In the genomic region with DNA sequence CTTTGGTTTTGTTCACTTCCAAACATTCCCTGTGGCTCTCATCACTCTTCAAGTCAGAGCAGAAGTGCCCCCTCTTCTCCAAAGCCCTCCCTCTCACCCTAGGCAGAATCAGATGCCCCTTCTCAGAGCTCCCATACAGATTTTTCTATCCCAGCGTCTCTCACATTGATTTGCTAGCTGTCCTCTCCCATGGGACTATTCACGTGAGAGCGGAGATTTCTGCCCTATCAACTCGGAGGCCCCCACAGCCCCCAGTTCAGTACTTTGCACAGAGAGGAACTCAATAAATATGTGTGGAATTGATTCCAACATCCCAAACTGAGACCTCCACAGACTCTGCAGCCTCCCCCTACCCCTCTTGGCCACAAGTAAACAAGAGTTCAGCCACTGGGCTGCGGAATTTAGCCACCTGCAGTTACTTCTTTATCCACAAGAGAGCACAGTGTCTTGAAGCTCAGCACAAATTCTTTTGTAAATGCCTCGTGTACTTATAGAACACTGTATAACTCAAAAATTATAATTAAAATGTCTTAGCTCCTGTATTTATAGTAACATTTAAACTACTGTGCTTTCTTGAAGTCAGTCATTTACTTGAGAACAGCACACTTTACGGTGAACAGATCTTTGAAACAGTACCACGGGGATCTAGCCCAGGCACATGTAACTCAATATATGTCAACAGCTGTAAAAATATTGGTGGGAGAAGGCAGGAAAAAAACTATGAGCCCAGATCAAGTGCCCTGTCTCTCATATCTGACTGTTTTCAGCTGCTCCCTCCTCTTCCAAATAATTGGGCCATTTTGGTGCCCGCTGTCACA, we compare ENCODE assay signal across 8 cellular contexts.
DNase-seq lines count a peak whose midpoint lies in the region; ATAC-seq and TF ChIP-seq lines count a peak whose summit lies in the region.

No MANE protein-coding gene starts in this region.

- POLR2A ChIA-PET in AG04449 (lab: Yijun Ruan, JAX), result no interaction called here
- POLR2A ChIA-PET in IMR-90 (lab: Charles Lee; ENCODE audit: unreplicated experiment), result no interaction called here

- H3K14ac ChIP-seq in IMR-90 (replicated peaks; ENCODE audit: low read depth, low read length), result no peak overlapping the region

- no TSS peak for BruUV-seq in IMR-90 (replicated peaks; lab: Mats Ljungman, UMichigan)

- in situ Hi-C loops in IMR-90 (cut with MboI; ENCODE audit: low sequenced_read_pairs), result no loop called here

- no peaks in the 10 kb centered on the region for H3F3A ChIP-seq in SU-DHL-6 (ENCODE audit: insufficient read depth)

- TF ChIP-seq POLR2A in IMR-90 (IDR thresholded peaks at IDR 0.05; ENCODE audit: low read depth, low read length), result no peak

- TF ChIP-seq CTCF in AG04449 (IDR thresholded peaks at IDR 0.05; ENCODE audit: insufficient read depth, low read length, missing control alignments), result peak; percentile 47
- TF ChIP-seq CTCF in IMR-90 (conservative IDR thresholded peaks at IDR 0.05; ENCODE audit: low read depth, low read length), result peak; percentile 34
- peak; percentile 58 for TF ChIP-seq CTCF in SU-DHL-6 (IDR thresholded peaks at IDR 0.05; ENCODE audit: insufficient read depth, low read length, poor library complexity, severe bottlenecking)

- no peaks in the 10 kb centered on the region for H3K9me2 ChIP-seq in SU-DHL-6 (replicated peaks; ENCODE audit: insufficient read depth, low read length)

- H3K36me3 Mint-ChIP-seq in natural killer cell treated with Interleukin-12 subunit alpha and Interleukin-12 subunit beta and Interleukin-15 and Interleukin-18, amount 100 ng/mL, for 72 hours, result no peaks in the 10 kb centered on the region

- H2AK5ac ChIP-seq in IMR-90 (ENCODE audit: low read depth, low read length), result no peak overlapping the region

- H2BK20ac ChIP-seq in IMR-90 (ENCODE audit: low read depth, low read length), result no peak overlapping the region

- DNase-seq in AG04449 (ENCODE audit: low read depth, low spot score) (peak; percentile 3), IMR-90 (peak; percentile 35), islet precursor cell (peak; percentile 71)
- no peak for DNase-seq in activated effector memory CD4-positive, alpha-beta T cell treated with Interleukin-2 at 50 U/mL for 16 hours
- DNase-seq in natural killer cell treated with Interleukin-12 subunit alpha and Interleukin-12 subunit beta and Interleukin-15 and Interleukin-18, amount 100 ng/mL, for 72 hours (ENCODE audit: low spot score), result no peak
- DNase-seq in activated CD4-positive, alpha-beta T cell treated with anti-CD3 and anti-CD28 coated beads, Interleukin-2, amount 50 U/mL, for 48 hours, result no peak
- no peak for DNase-seq in activated CD4-positive, alpha-beta T cell treated with anti-CD3 and anti-CD28 coated beads, Interleukin-2, amount 50 U/mL, for 4 hours

- H3K4me2 ChIP-seq in IMR-90 (ENCODE audit: low read depth, low read length), result no peak overlapping the region
- H3K4me2 ChIP-seq in SU-DHL-6 (ENCODE audit: low read depth, low read length, poor library complexity, severe bottlenecking), result no peak overlapping the region

- no peaks in the 10 kb centered on the region for H3K79me1 ChIP-seq in IMR-90 (ENCODE audit: low read depth in 1 of 2, low read length in 2 of 2)

- no peak overlapping the region for H2BK120ac ChIP-seq in IMR-90 (ENCODE audit: low read depth, low read length)

- H3K9ac ChIP-seq in IMR-90 (ENCODE audit: low read depth, low read length) (no peak overlapping the region), SU-DHL-6 (ENCODE audit: low read length) (no peak overlapping the region)

- H3K36me3 ChIP-seq in IMR-90 (ENCODE audit: control insufficient read depth, insufficient read depth, low read length) (no peaks in the 10 kb centered on the region), SU-DHL-6 (ENCODE audit: low read length) (no peaks in the 10 kb centered on the region)

- intact Hi-C loops in IMR-90 (cut with micrococcal nuclease), result loop anchor here (1.0 to 2.0 kb wide), 3 partner anchors 37 to 300 kb away; a partner anchor contains a TSS

- no peak overlapping the region for H3K56ac ChIP-seq in IMR-90 (ENCODE audit: extremely low read depth, insufficient read depth, low read length)

- H3K27ac Mint-ChIP-seq in natural killer cell treated with Interleukin-12 subunit alpha and Interleukin-12 subunit beta and Interleukin-15 and Interleukin-18, amount 100 ng/mL, for 72 hours, result no peak overlapping the region

- no peak overlapping the region for H4K8ac ChIP-seq in IMR-90 (ENCODE audit: low read depth in 2 of 2, low read length in 2 of 2)

- H3K27ac ChIP-seq in IMR-90 (ENCODE audit: insufficient read depth, low read length) (no peak overlapping the region), SU-DHL-6 (ENCODE audit: low read depth, low read length) (no peak overlapping the region)

- H3K27me3 Mint-ChIP-seq in natural killer cell treated with Interleukin-12 subunit alpha and Interleukin-12 subunit beta and Interleukin-15 and Interleukin-18, amount 100 ng/mL, for 72 hours, result peaks cover 0 to 8% of the 10 kb centered on the region in 2 donors

- no peaks in the 10 kb centered on the region for H3K79me2 ChIP-seq in SU-DHL-6 (ENCODE audit: insufficient read depth, low read length)

- H3K27me3 ChIP-seq in IMR-90 (ENCODE audit: control insufficient read depth, insufficient read depth, low read length) (peaks cover 2% of the 10 kb centered on the region; the same call in 1 of the 2 replicates), SU-DHL-6 (ENCODE audit: low read length) (no peaks in the 10 kb centered on the region)

- peak; percentile 72 for ATAC-seq in IMR-90 (ENCODE audit: low read depth)
- no peak for ATAC-seq in natural killer cell treated with Interleukin-12 subunit alpha and Interleukin-12 subunit beta and Interleukin-15 and Interleukin-18, amount 100 ng/mL, for 72 hours

- H2AFZ ChIP-seq in IMR-90 (replicated peaks; ENCODE audit: low read length, poor library complexity) (no peak overlapping the region), SU-DHL-6 (ENCODE audit: low read depth, low read length, severe bottlenecking) (no peak overlapping the region)

- H2BK15ac ChIP-seq in IMR-90 (ENCODE audit: low read depth, low read length), result no peak overlapping the region

- H3K9me3 ChIP-seq in IMR-90 (ENCODE audit: control insufficient read depth, insufficient read depth, low read length), result no peaks in the 10 kb centered on the region
- H3K9me3 ChIP-seq in SU-DHL-6 (ENCODE audit: insufficient read depth, low read length), result no peaks in the 10 kb centered on the region

- no peaks in the 10 kb centered on the region for H3K9me3 Mint-ChIP-seq in natural killer cell treated with Interleukin-12 subunit alpha and Interleukin-12 subunit beta and Interleukin-15 and Interleukin-18, amount 100 ng/mL, for 72 hours

- H2AK9ac ChIP-seq in IMR-90 (replicated peaks; ENCODE audit: low read depth, low read length, poor library complexity), result peak overlapping the region; percentile 10

- no peak overlapping the region for H2BK5ac ChIP-seq in IMR-90 (ENCODE audit: low read depth, low read length, poor library complexity, severe bottlenecking)

- H3K4me1 Mint-ChIP-seq in natural killer cell treated with Interleukin-12 subunit alpha and Interleukin-12 subunit beta and Interleukin-15 and Interleukin-18, amount 100 ng/mL, for 72 hours (ENCODE audit: low read depth in 2 of 2), result no peaks in the 10 kb centered on the region

- TF ChIP-seq RAD21 in IMR-90 (IDR thresholded peaks at IDR 0.05; ENCODE audit: low read length), result peak; percentile 41

- no peak overlapping the region for H3K18ac ChIP-seq in IMR-90 (ENCODE audit: low read depth, low read length)

- no peak overlapping the region for H3K4ac ChIP-seq in IMR-90 (ENCODE audit: low read depth, low read length)

- no peak overlapping the region for H4K5ac ChIP-seq in IMR-90 (ENCODE audit: low read depth, low read length)

- dilution Hi-C loops in IMR-90 (cut with HindIII; ENCODE audit: low sequenced_read_pairs, unreplicated experiment), result no loop called here

- no peaks in the 10 kb centered on the region for H3K9me1 ChIP-seq in IMR-90 (ENCODE audit: insufficient read depth, low read length)

- CTCF ChIA-PET in AG04449 (lab: Yijun Ruan, JAX), result interaction anchor here (0.7 to 2.2 kb wide), 13 partner anchors 8 to 367 kb away, joined by 3 to 8 read pairs (median 4); no protein-coding TSS in a partner anchor
- CTCF ChIA-PET in IMR-90 (lab: Yijun Ruan, JAX), result interaction anchor here (1.2 kb wide), 1 partner anchor 11 kb away, joined by 3 read pairs; no protein-coding TSS in a partner anchor

- H3K4me3 ChIP-seq in AG04449 (ENCODE audit: low read depth, low read length) (no peak overlapping the region), IMR-90 (ENCODE audit: insufficient read depth, low read depth, low read length) (no peak overlapping the region), SU-DHL-6 (ENCODE audit: insufficient read depth, low read length, poor library complexity, severe bottlenecking) (no peak overlapping the region)

- no peak overlapping the region for H4K91ac ChIP-seq in IMR-90 (ENCODE audit: insufficient read depth, low read depth, low read length)

- H4K20me1 ChIP-seq in IMR-90 (ENCODE audit: insufficient read depth, low read length), result no peaks in the 10 kb centered on the region
- no peaks in the 10 kb centered on the region for H4K20me1 ChIP-seq in SU-DHL-6 (ENCODE audit: low read depth, low read length)

- no peaks in the 10 kb centered on the region for H3K4me1 ChIP-seq in IMR-90 (ENCODE audit: control insufficient read depth, insufficient read depth, low read length)

- 20% methylated on average over 1 of the region's 9 CpGs; no CpG with 5 or more reads in 1 of the 2 experiments for WGBS in IMR-90 (ENCODE audit: extremely low coverage in 2 of 2, insufficient read length in 1 of 2), 2 experiments

- H3K23ac ChIP-seq in IMR-90 (ENCODE audit: low read depth, low read length), result no peak overlapping the region

- no peak overlapping the region for H3K4me3 Mint-ChIP-seq in natural killer cell treated with Interleukin-12 subunit alpha and Interleukin-12 subunit beta and Interleukin-15 and Interleukin-18, amount 100 ng/mL, for 72 hours

TF ChIP-seq in IMR-90, 13 proteins besides CTCF, POLR2A, EP300 and RAD21:
- no peak for TF ChIP-seq NFE2L2 (IDR thresholded peaks at IDR 0.05; ENCODE audit: low read depth, low read length)
- peak; percentile 37; the same call in 1 of the 2 replicates for TF ChIP-seq SMC3 (IDR thresholded peaks at IDR 0.05; ENCODE audit: low read depth, low read length)
- TF ChIP-seq, protein P1, sequence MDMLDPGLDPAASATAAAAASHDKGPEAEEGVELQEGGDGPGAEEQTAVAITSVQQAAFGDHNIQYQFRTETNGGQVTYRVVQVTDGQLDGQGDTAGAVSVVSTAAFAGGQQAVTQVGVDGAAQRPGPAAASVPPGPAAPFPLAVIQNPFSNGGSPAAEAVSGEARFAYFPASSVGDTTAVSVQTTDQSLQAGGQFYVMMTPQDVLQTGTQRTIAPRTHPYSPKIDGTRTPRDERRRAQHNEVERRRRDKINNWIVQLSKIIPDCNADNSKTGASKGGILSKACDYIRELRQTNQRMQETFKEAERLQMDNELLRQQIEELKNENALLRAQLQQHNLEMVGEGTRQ (IDR thresholded peaks at IDR 0.05; ENCODE audit: low read depth, low read length), result no peak
- TF ChIP-seq CHD1 (IDR thresholded peaks at IDR 0.05; ENCODE audit: low read depth, low read length), result no peak

Comparison
In these comparisons a context has a peak if more than half of its experiments do, and no peak if none do; other contexts are left out.
1. DNase-seq: peak in AG04449 (single experiment), IMR-90 (single experiment) and islet precursor cell (single experiment); none in activated effector memory CD4-positive, alpha-beta T cell treated with Interleukin-2 at 50 U/mL for 16 hours (single experiment), natural killer cell treated with Interleukin-12 subunit alpha and Interleukin-12 subunit beta and Interleukin-15 and Interleukin-18, amount 100 ng/mL, for 72 hours (single experiment), activated CD4-positive, alpha-beta T cell treated with anti-CD3 and anti-CD28 coated beads, Interleukin-2, amount 50 U/mL, for 48 hours (0 of 2) and activated CD4-positive, alpha-beta T cell treated with anti-CD3 and anti-CD28 coated beads, Interleukin-2, amount 50 U/mL, for 4 hours (0 of 2).
2. Peak in every context shown above with its lines, with median percentiles within 50 percentile points of each other: CTCF ChIP-seq.